Comparison of ENCODE assay signal across 24 cellular contexts in genomic region chr12:2194571-2194970, GRCh38.
DNase-seq lines count a peak whose midpoint lies in the region; ATAC-seq and TF ChIP-seq lines count a peak whose summit lies in the region.
"Had no signal": no experiment of that assay in that cellular context is flagged by ENCODE, and none has a peak within 500 bp of the region (broad histone marks: within the 10 kb centered on the region; RNA-seq: fewer than 3 reads in every experiment).

No MANE protein-coding gene starts in this region.

- peak in 6 of 8 donors; percentile 6 to 49 (median 38) for ATAC-seq in heart right ventricle
- no peak for ATAC-seq in GM18861 (IDR thresholded peaks at IDR 0.05; ENCODE audit: unreplicated experiment)
- no peak for ATAC-seq in HG03439 (IDR thresholded peaks at IDR 0.05; ENCODE audit: unreplicated experiment)
- no peak for ATAC-seq in GM21786 (IDR thresholded peaks at IDR 0.05; ENCODE audit: unreplicated experiment)
- ATAC-seq: activated CD8-positive, alpha-beta T cell treated with anti-CD3 and anti-CD28 coated beads for 36 hours; naive thymus-derived CD4-positive, alpha-beta T cell had no signal

- no peak overlapping the region for H3K4me3 Mint-ChIP-seq in activated naive CD4-positive, alpha-beta T cell treated with anti-CD3 and anti-CD28 coated beads for 36 hours
- no peak overlapping the region for H3K4me3 Mint-ChIP-seq in neural crest cell
- no peak overlapping the region for H3K4me3 Mint-ChIP-seq in immature natural killer cell
- H3K4me3 Mint-ChIP-seq: activated CD8-positive, alpha-beta T cell treated with anti-CD3 and anti-CD28 coated beads for 36 hours; brain; CD4-positive, alpha-beta memory T cell; naive thymus-derived CD4-positive, alpha-beta T cell; type B pancreatic cell had no signal

- no peaks in the 10 kb centered on the region for H3K9me3 ChIP-seq in heart right ventricle
- H3K9me3 ChIP-seq: stomach had no signal

- H3K9me3 Mint-ChIP-seq in activated naive CD4-positive, alpha-beta T cell treated with anti-CD3 and anti-CD28 coated beads for 36 hours = no peaks in the 10 kb centered on the region
- H3K9me3 Mint-ChIP-seq in neural crest cell (no peaks in the 10 kb centered on the region), immature natural killer cell (no peaks in the 10 kb centered on the region)
- H3K9me3 Mint-ChIP-seq: activated CD8-positive, alpha-beta T cell treated with anti-CD3 and anti-CD28 coated beads for 36 hours; brain; type B pancreatic cell had no signal

- TF ChIP-seq CTCF in heart right ventricle (IDR thresholded peaks at IDR 0.05) = no peak
- no peak for TF ChIP-seq CTCF in neural crest cell (conservative IDR thresholded peaks at IDR 0.05)

- DNase-seq in activated naive CD4-positive, alpha-beta T cell treated with anti-CD3 and anti-CD28 coated beads for 36 hours = no peak
- DNase-seq in activated naive CD4-positive, alpha-beta T cell (lab: John Stamatoyannopoulos, UW) = no peak
- DNase-seq in heart right ventricle = no peak
- no peak for DNase-seq in neural crest cell (ENCODE audit: low read depth, low spot score)
- no peak for DNase-seq in immature natural killer cell
- DNase-seq: activated CD4-positive, alpha-beta T cell treated with anti-CD3 and anti-CD28 coated beads for 1 hour; activated CD8-positive, alpha-beta T cell treated with anti-CD3 and anti-CD28 coated beads for 36 hours; activated gamma-delta T cell; activated T-cell treated with anti-CD3 and anti-CD28 coated beads for 4 hours; CD4-positive, alpha-beta memory T cell; effector memory CD4-positive, alpha-beta T cell; Kasumi-1; mammary epithelial cell; naive thymus-derived CD4-positive, alpha-beta T cell; NCI-H1048; NCI-H1694 treated with DMSO at 0.1 percent for 48 hours; NCI-H526; stimulated activated CD8-positive, alpha-beta memory T cell treated with anti-CD3 and anti-CD28 coated beads, Interleukin-4, amount 100 ng/mL, for 48 hours; stomach had no signal

- no peaks in the 10 kb centered on the region for H3K36me3 Mint-ChIP-seq in activated naive CD4-positive, alpha-beta T cell treated with anti-CD3 and anti-CD28 coated beads for 36 hours (ENCODE audit: low read depth)
- H3K36me3 Mint-ChIP-seq in neural crest cell (ENCODE audit: low read depth) = no peaks in the 10 kb centered on the region
- no peaks in the 10 kb centered on the region for H3K36me3 Mint-ChIP-seq in immature natural killer cell
- H3K36me3 Mint-ChIP-seq: brain; CD4-positive, alpha-beta memory T cell; naive thymus-derived CD4-positive, alpha-beta T cell; type B pancreatic cell had no signal

- CTCF ChIA-PET in activated naive CD4-positive, alpha-beta T cell treated with anti-CD3 and anti-CD28 coated beads for 36 hours (lab: Charles Lee) = interaction anchor here (0.6 kb wide), 1 partner anchor 12 kb away, joined by 3 read pairs; no protein-coding TSS in a partner anchor

- H3K36me3 ChIP-seq in heart right ventricle = peaks cover 0 to 17% (median 0%) of the 10 kb centered on the region in 9 donors
- H3K36me3 ChIP-seq: stomach had no signal

- H3K4me1 ChIP-seq in heart right ventricle = peaks cover 8 to 67% (median 48%) of the 10 kb centered on the region in 9 donors

- intact Hi-C loops in activated naive CD4-positive, alpha-beta T cell treated with anti-CD3 and anti-CD28 coated beads for 36 hours (cut with micrococcal nuclease) = no loop called here
- intact Hi-C loops in heart right ventricle (cut with DNase I) = no loop called here

- no peaks in the 10 kb centered on the region for H3K4me1 Mint-ChIP-seq in activated naive CD4-positive, alpha-beta T cell treated with anti-CD3 and anti-CD28 coated beads for 36 hours (ENCODE audit: low read depth)
- H3K4me1 Mint-ChIP-seq in neural crest cell = peaks cover 13% of the 10 kb centered on the region
- no peaks in the 10 kb centered on the region for H3K4me1 Mint-ChIP-seq in immature natural killer cell
- H3K4me1 Mint-ChIP-seq: CD4-positive, alpha-beta memory T cell; naive thymus-derived CD4-positive, alpha-beta T cell had no signal

- no peaks in the 10 kb centered on the region for H3K27me3 ChIP-seq in heart right ventricle
- H3K27me3 ChIP-seq: stomach had no signal

- WGBS in heart right ventricle, 2 donors = 12 to 14% methylated on average over 4 of the region's 4 CpGs

- H3K27ac Mint-ChIP-seq in activated naive CD4-positive, alpha-beta T cell treated with anti-CD3 and anti-CD28 coated beads for 36 hours = peak overlapping the region; percentile 32
- H3K27ac Mint-ChIP-seq in neural crest cell (ENCODE audit: unreplicated experiment) (peak overlapping the region; percentile 37), immature natural killer cell (no peak overlapping the region)
- H3K27ac Mint-ChIP-seq: activated CD8-positive, alpha-beta T cell treated with anti-CD3 and anti-CD28 coated beads for 36 hours; CD4-positive, alpha-beta memory T cell; naive thymus-derived CD4-positive, alpha-beta T cell; type B pancreatic cell had no signal

- H3K4me3 ChIP-seq in heart right ventricle = no peak overlapping the region
- H3K4me3 ChIP-seq: stomach had no signal

- H3K27ac ChIP-seq in heart right ventricle = peak overlapping the region in 8 of 10 donors; percentile 7 to 82 (median 50)

- no peaks in the 10 kb centered on the region for H3K27me3 Mint-ChIP-seq in activated naive CD4-positive, alpha-beta T cell treated with anti-CD3 and anti-CD28 coated beads for 36 hours (ENCODE audit: low read depth)
- H3K27me3 Mint-ChIP-seq in neural crest cell (ENCODE audit: low read depth) = peaks cover 10% of the 10 kb centered on the region
- peaks cover 0 to 7% (median 3%) of the 10 kb centered on the region in 3 donors for H3K27me3 Mint-ChIP-seq in immature natural killer cell (ENCODE audit: low read depth in 3 of 3)
- H3K27me3 Mint-ChIP-seq: activated CD8-positive, alpha-beta T cell treated with anti-CD3 and anti-CD28 coated beads for 36 hours; brain had no signal

Comparison
In these comparisons a context has a peak if more than half of its experiments do, and no peak if none do; other contexts are left out.
1. H3K27ac Mint-ChIP-seq: peak in activated naive CD4-positive, alpha-beta T cell treated with anti-CD3 and anti-CD28 coated beads for 36 hours (single experiment) and neural crest cell (single experiment); none in immature natural killer cell (0 of 6).
2. ATAC-seq: peak in heart right ventricle (6 of 8); none in GM18861 (single experiment), HG03439 (single experiment) and GM21786 (single experiment).